Comparison of ENCODE assay signal across 1 cellular context in the genomic region with DNA sequence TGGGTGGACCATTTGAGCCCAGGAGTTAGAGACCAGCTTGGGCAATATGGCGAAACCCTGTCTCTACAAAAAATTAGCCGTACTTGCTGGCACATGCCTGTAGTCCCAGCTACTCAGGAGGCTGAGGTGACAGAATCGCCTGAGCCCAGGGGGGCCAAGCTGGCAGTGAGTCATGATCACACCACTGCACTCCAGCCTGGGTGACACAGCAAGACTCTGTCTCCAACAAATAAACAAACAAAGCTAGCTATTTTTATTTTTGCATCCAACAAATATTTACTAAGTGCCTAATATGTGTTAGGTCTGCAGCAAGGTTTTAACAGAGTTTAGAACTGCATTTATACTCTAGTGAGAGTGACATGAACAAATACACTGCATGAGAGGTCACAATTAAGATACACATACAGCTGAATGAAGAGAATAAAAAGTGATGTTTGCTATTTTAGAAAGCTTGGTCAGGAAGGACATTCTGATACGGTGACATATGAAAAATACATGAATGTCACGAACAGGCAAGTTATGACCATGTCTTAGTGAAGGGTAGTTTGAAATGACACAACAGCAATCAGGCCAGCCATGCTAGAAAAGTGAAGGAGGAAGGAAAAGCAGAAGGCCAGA.
TF ChIP-seq lines count a peak whose summit lies in the region.

No MANE protein-coding gene starts in this region.

TF ChIP-seq in K562, 482 proteins besides CTCF, POLR2A, EP300 and RAD21 (continued from another document and continues in another):
- TF ChIP-seq, protein P1, sequence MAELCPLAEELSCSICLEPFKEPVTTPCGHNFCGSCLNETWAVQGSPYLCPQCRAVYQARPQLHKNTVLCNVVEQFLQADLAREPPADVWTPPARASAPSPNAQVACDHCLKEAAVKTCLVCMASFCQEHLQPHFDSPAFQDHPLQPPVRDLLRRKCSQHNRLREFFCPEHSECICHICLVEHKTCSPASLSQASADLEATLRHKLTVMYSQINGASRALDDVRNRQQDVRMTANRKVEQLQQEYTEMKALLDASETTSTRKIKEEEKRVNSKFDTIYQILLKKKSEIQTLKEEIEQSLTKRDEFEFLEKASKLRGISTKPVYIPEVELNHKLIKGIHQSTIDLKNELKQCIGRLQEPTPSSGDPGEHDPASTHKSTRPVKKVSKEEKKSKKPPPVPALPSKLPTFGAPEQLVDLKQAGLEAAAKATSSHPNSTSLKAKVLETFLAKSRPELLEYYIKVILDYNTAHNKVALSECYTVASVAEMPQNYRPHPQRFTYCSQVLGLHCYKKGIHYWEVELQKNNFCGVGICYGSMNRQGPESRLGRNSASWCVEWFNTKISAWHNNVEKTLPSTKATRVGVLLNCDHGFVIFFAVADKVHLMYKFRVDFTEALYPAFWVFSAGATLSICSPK (IDR thresholded peaks at IDR 0.05; ENCODE audit: borderline replicate concordance) = no peak
- TF ChIP-seq ZNF584 (CRISPR knock-in tag; IDR thresholded peaks at IDR 0.05; ENCODE audit: low read depth) (no peak; the same call in 1 of the 2 replicates), DEAF1 (CRISPR knock-in tag; IDR thresholded peaks at IDR 0.05) (0 out of 2 replicates have a peak, but pooled peaks have one; percentile 8), NCOA6 (IDR thresholded peaks at IDR 0.05) (no peak), ZZZ3 (IDR thresholded peaks at IDR 0.05) (no peak), SIX5 (IDR thresholded peaks at IDR 0.05; ENCODE audit: borderline replicate concordance in 1 of 2, insufficient read depth in 1 of 2, low read depth in 1 of 2, low read length in 2 of 2) (no peak), ZNF609 (CRISPR knock-in tag; IDR thresholded peaks at IDR 0.05; ENCODE audit: borderline replicate concordance) (no peak), E2F6 (IDR thresholded peaks at IDR 0.05; ENCODE audit: borderline replicate concordance in 1 of 2, extremely low read depth in 1 of 2, insufficient read depth in 1 of 2, insufficient read length in 1 of 2, low read depth in 1 of 2, low read length in 1 of 2, poor library complexity in 1 of 2, severe bottlenecking in 1 of 2) (peak in 1 of 2 experiments; percentile 46), NR2C1 (IDR thresholded peaks at IDR 0.05) (0 out of 2 replicates have a peak, but pooled peaks have one; percentile 20), NR2C1 (tag; IDR thresholded peaks at IDR 0.05) (no peak), REST (CRISPR knock-in tag; IDR thresholded peaks at IDR 0.05; ENCODE audit: low read depth) (no peak), UBTF (IDR thresholded peaks at IDR 0.05; ENCODE audit: borderline replicate concordance in 1 of 2, low read depth in 2 of 2, low read length in 2 of 2) (no peak), ZNF224 (CRISPR knock-in tag; IDR thresholded peaks at IDR 0.05) (no peak), ZNF766 (CRISPR knock-in tag; conservative IDR thresholded peaks at IDR 0.05) (no peak), ZBTB49 (CRISPR knock-in tag; IDR thresholded peaks at IDR 0.05; ENCODE audit: borderline replicate concordance) (no peak), RB1 (IDR thresholded peaks at IDR 0.05; ENCODE audit: low read depth) (no peak), RBM22 (IDR thresholded peaks at IDR 0.05; ENCODE audit: low read depth, low read length, poor library complexity, severe bottlenecking) (no peak)
- TF ChIP-seq, protein P2, sequence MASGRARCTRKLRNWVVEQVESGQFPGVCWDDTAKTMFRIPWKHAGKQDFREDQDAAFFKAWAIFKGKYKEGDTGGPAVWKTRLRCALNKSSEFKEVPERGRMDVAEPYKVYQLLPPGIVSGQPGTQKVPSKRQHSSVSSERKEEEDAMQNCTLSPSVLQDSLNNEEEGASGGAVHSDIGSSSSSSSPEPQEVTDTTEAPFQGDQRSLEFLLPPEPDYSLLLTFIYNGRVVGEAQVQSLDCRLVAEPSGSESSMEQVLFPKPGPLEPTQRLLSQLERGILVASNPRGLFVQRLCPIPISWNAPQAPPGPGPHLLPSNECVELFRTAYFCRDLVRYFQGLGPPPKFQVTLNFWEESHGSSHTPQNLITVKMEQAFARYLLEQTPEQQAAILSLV (tag; IDR thresholded peaks at IDR 0.05) = no peak
- TF ChIP-seq, protein P3, sequence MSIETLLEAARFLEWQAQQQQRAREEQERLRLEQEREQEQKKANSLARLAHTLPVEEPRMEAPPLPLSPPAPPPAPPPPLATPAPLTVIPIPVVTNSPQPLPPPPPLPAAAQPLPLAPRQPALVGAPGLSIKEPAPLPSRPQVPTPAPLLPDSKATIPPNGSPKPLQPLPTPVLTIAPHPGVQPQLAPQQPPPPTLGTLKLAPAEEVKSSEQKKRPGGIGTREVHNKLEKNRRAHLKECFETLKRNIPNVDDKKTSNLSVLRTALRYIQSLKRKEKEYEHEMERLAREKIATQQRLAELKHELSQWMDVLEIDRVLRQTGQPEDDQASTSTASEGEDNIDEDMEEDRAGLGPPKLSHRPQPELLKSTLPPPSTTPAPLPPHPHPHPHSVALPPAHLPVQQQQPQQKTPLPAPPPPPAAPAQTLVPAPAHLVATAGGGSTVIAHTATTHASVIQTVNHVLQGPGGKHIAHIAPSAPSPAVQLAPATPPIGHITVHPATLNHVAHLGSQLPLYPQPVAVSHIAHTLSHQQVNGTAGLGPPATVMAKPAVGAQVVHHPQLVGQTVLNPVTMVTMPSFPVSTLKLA (conservative IDR thresholded peaks at IDR 0.05) = peak in 1 of 2 experiments; percentile 56; a peak in 2 of 4 replicates
- TF ChIP-seq, protein P4, sequence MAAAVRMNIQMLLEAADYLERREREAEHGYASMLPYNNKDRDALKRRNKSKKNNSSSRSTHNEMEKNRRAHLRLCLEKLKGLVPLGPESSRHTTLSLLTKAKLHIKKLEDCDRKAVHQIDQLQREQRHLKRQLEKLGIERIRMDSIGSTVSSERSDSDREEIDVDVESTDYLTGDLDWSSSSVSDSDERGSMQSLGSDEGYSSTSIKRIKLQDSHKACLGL (CRISPR knock-in tag; IDR thresholded peaks at IDR 0.05; ENCODE audit: borderline replicate concordance, poor library complexity, severe bottlenecking) = no peak
- TF ChIP-seq, protein P5, sequence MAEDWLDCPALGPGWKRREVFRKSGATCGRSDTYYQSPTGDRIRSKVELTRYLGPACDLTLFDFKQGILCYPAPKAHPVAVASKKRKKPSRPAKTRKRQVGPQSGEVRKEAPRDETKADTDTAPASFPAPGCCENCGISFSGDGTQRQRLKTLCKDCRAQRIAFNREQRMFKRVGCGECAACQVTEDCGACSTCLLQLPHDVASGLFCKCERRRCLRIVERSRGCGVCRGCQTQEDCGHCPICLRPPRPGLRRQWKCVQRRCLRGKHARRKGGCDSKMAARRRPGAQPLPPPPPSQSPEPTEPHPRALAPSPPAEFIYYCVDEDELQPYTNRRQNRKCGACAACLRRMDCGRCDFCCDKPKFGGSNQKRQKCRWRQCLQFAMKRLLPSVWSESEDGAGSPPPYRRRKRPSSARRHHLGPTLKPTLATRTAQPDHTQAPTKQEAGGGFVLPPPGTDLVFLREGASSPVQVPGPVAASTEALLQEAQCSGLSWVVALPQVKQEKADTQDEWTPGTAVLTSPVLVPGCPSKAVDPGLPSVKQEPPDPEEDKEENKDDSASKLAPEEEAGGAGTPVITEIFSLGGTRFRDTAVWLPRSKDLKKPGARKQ (CRISPR knock-in tag; IDR thresholded peaks at IDR 0.05) = no peak
